ENCODE assay signal across 14 cellular contexts in genomic region chr7:137873979-137874378, GRCh38. TPM values are rescaled to one million over a fixed set of nuclear protein-coding genes. Genes with fewer than 3 reads are reported as not detected.
DNase-seq lines count a peak whose midpoint lies in the region; ATAC-seq and TF ChIP-seq lines count a peak whose summit lies in the region.
"Had no signal": no experiment of that assay in that cellular context is flagged by ENCODE, and none has a peak within 500 bp of the region (broad histone marks: within the 10 kb centered on the region; RNA-seq: fewer than 3 reads in every experiment).

No MANE protein-coding gene starts in this region.

- H2AK9ac ChIP-seq in IMR-90 (replicated peaks; ENCODE audit: low read depth, low read length, poor library complexity): no peak overlapping the region

- peak overlapping the region; percentile 67; the same call in 1 of the 2 replicates for H4K91ac ChIP-seq in IMR-90 (ENCODE audit: insufficient read depth, low read depth, low read length)

- ATAC-seq in IMR-90 (ENCODE audit: low read depth) (no peak), left lung (no peak)

- TF ChIP-seq EP300 in esophagus muscularis mucosa (IDR thresholded peaks at IDR 0.05): no peak

- peak overlapping the region; percentile 40 for H2BK5ac ChIP-seq in IMR-90 (ENCODE audit: low read depth, low read length, poor library complexity, severe bottlenecking)

- intact Hi-C loops in IMR-90 (cut with micrococcal nuclease) (no loop called here), esophagus muscularis mucosa (cut with DNase I) (no loop called here), left lung (cut with DNase I) (no loop called here)

- H3K18ac ChIP-seq in IMR-90 (ENCODE audit: low read depth, low read length): 0 out of 2 replicates have a peak overlapping the region, but pooled peaks have one; percentile 18

- H3K79me1 ChIP-seq in IMR-90 (ENCODE audit: low read depth in 1 of 2, low read length in 2 of 2): peaks cover 7 to 57% of the 10 kb centered on the region in 2 experiments

- in situ Hi-C loops in IMR-90 (cut with MboI; ENCODE audit: low sequenced_read_pairs): no loop called here

- peak overlapping the region; percentile 69 for H2BK120ac ChIP-seq in IMR-90 (ENCODE audit: low read depth, low read length)

- CTCF ChIA-PET in IMR-90 (lab: Yijun Ruan, JAX): interaction anchor here (0.7 kb wide), 1 partner anchor 218 kb away, joined by 3 read pairs; no protein-coding TSS in a partner anchor

- H2AK5ac ChIP-seq in IMR-90 (ENCODE audit: low read depth, low read length): peak overlapping the region; percentile 1; the same call in 1 of the 2 replicates

- peaks cover 36% of the 10 kb centered on the region for H3K9me1 ChIP-seq in IMR-90 (ENCODE audit: insufficient read depth, low read length)

- no peak for TF ChIP-seq POLR2A in IMR-90 (IDR thresholded peaks at IDR 0.05; ENCODE audit: low read depth, low read length)
- no peak for TF ChIP-seq POLR2A in esophagus muscularis mucosa (IDR thresholded peaks at IDR 0.05; ENCODE audit: low read depth)

- peak overlapping the region; percentile 71; the same call in 1 of the 2 replicates for H3K14ac ChIP-seq in IMR-90 (replicated peaks; ENCODE audit: low read depth, low read length)

- H3K9me3 ChIP-seq in BLaER1 treated with 17β-estradiol and CSF1 and Interleukin-3, amounts not matched to agents 10 nM and 100 nM (replicated peaks in 1 of 11): peaks cover 0 to 17% (median 7%) of the 10 kb centered on the region in 11 experiments; a peak in 15 of 22 replicates
- H3K9me3 ChIP-seq in IMR-90 (ENCODE audit: control insufficient read depth, insufficient read depth, low read length) (no peaks in the 10 kb centered on the region), esophagus muscularis mucosa (no peaks in the 10 kb centered on the region), left lung (no peaks in the 10 kb centered on the region)

- peak overlapping the region; percentile 59; the same call in 1 of the 3 replicates for H2BK15ac ChIP-seq in IMR-90 (ENCODE audit: low read depth, low read length)

- H3K27me3 ChIP-seq in BLaER1 treated with 17β-estradiol and CSF1 and Interleukin-3, amounts not matched to agents 10 nM and 100 nM: no peaks in the 10 kb centered on the region
- no peaks in the 10 kb centered on the region for H3K27me3 ChIP-seq in IMR-90 (ENCODE audit: control insufficient read depth, insufficient read depth, low read length)
- no peaks in the 10 kb centered on the region for H3K27me3 ChIP-seq in esophagus muscularis mucosa
- H3K27me3 ChIP-seq in left lung: no peaks in the 10 kb centered on the region

- dilution Hi-C loops in IMR-90 (cut with HindIII; ENCODE audit: low sequenced_read_pairs, unreplicated experiment): no loop called here

- no peak overlapping the region for H2AFZ ChIP-seq in IMR-90 (replicated peaks; ENCODE audit: low read length, poor library complexity)

- TF ChIP-seq CTCF in IMR-90 (conservative IDR thresholded peaks at IDR 0.05; ENCODE audit: low read depth, low read length): no peak
- no peak for TF ChIP-seq CTCF in esophagus muscularis mucosa (IDR thresholded peaks at IDR 0.05)
- no peak for TF ChIP-seq CTCF in left lung (IDR thresholded peaks at IDR 0.05)

- H3K23ac ChIP-seq in IMR-90 (ENCODE audit: low read depth, low read length): peak overlapping the region; percentile 33; the same call in 1 of the 2 replicates

- peaks cover 38 to 56% (median 46%) of the 10 kb centered on the region in 10 experiments for H3K4me1 ChIP-seq in BLaER1 treated with 17β-estradiol and CSF1 and Interleukin-3, amounts not matched to agents 10 nM and 100 nM
- peaks cover 13% of the 10 kb centered on the region for H3K4me1 ChIP-seq in IMR-90 (ENCODE audit: control insufficient read depth, insufficient read depth, low read length)
- peaks cover 39 to 65% (median 48%) of the 10 kb centered on the region in 4 donors for H3K4me1 ChIP-seq in esophagus muscularis mucosa
- peaks cover 0 to 4% of the 10 kb centered on the region in 2 donors for H3K4me1 ChIP-seq in left lung

- BruUV-seq in IMR-90 (replicated peaks; lab: Mats Ljungman, UMichigan): no TSS peak

- no peak overlapping the region for H3K56ac ChIP-seq in IMR-90 (ENCODE audit: extremely low read depth, insufficient read depth, low read length)

- peak overlapping the region; percentile 36 to 93 (median 83); a peak in 21 of 22 replicates for H3K27ac ChIP-seq in BLaER1 treated with 17β-estradiol and CSF1 and Interleukin-3, amounts not matched to agents 10 nM and 100 nM
- H3K27ac ChIP-seq in IMR-90 (ENCODE audit: insufficient read depth, low read length): peak overlapping the region; percentile 31; the same call in 1 of the 2 replicates
- peak overlapping the region; percentile 39 to 50 (median 44) for H3K27ac ChIP-seq in esophagus muscularis mucosa (replicated peaks in 1 of 4)
- H3K27ac ChIP-seq in skin epidermis: peak overlapping the region in 16 of 21 experiments; percentile 9 to 84 (median 60)
- H3K27ac ChIP-seq in left lung: no peak overlapping the region

- WGBS in IMR-90 (ENCODE audit: extremely low coverage in 2 of 2, insufficient read length in 1 of 2), 2 experiments: no CpG with 5 or more reads among the region's 3 CpGs
- WGBS in esophagus muscularis mucosa: 93% methylated on average over 3 of the region's 3 CpGs

- TF ChIP-seq RAD21 in IMR-90 (IDR thresholded peaks at IDR 0.05; ENCODE audit: low read length): no peak

- H3K36me3 ChIP-seq in BLaER1 treated with 17β-estradiol and CSF1 and Interleukin-3, amounts not matched to agents 10 nM and 100 nM: peaks cover 10 to 30% (median 25%) of the 10 kb centered on the region in 11 experiments; a peak in 18 of 22 replicates
- peaks cover 37% of the 10 kb centered on the region for H3K36me3 ChIP-seq in IMR-90 (ENCODE audit: control insufficient read depth, insufficient read depth, low read length)
- H3K36me3 ChIP-seq in esophagus muscularis mucosa: peaks cover 3 to 47% (median 11%) of the 10 kb centered on the region in 4 donors
- H3K36me3 ChIP-seq in left lung: peaks cover 0 to 52% of the 10 kb centered on the region in 2 donors

- peak overlapping the region; percentile 70 to 90 (median 83) for H3K4me2 ChIP-seq in BLaER1 treated with 17β-estradiol and CSF1 and Interleukin-3, amounts not matched to agents 10 nM and 100 nM
- H3K4me2 ChIP-seq in IMR-90 (ENCODE audit: low read depth, low read length): no peak overlapping the region

- H2BK20ac ChIP-seq in IMR-90 (ENCODE audit: low read depth, low read length): peak overlapping the region; percentile 67

- H4K20me1 ChIP-seq in BLaER1 treated with 17β-estradiol and CSF1 and Interleukin-3, amounts not matched to agents 10 nM and 100 nM: no peaks in the 10 kb centered on the region
- peaks cover 4% of the 10 kb centered on the region; the same call in 1 of the 2 replicates for H4K20me1 ChIP-seq in IMR-90 (ENCODE audit: insufficient read depth, low read length)

- POLR2A ChIA-PET in IMR-90 (lab: Charles Lee; ENCODE audit: unreplicated experiment): no interaction called here

- peak overlapping the region in 1 of 2 experiments; percentile 70; a peak in 2 of 4 replicates for H4K8ac ChIP-seq in IMR-90 (ENCODE audit: low read depth in 2 of 2, low read length in 2 of 2)

- H3K4ac ChIP-seq in IMR-90 (ENCODE audit: low read depth, low read length): peak overlapping the region; percentile 71

- peak overlapping the region; percentile 20 to 81 (median 64); a peak in 19 of 22 replicates for H3K9ac ChIP-seq in BLaER1 treated with 17β-estradiol and CSF1 and Interleukin-3, amounts not matched to agents 10 nM and 100 nM
- no peak overlapping the region for H3K9ac ChIP-seq in IMR-90 (ENCODE audit: low read depth, low read length)

- DNase-seq in IMR-90 (no peak), esophagus muscularis mucosa (ENCODE audit: extremely low spot score) (no peak), left lung (no peak), kidney tubule cell (ENCODE audit: low spot score) (no peak), NOMO-1 (lab: John Stamatoyannopoulos, UW; ENCODE audit: unreplicated experiment in 2 of 2) (no peak)
- DNase-seq in stimulated activated CD4-positive, alpha-beta T cell treated with anti-CD3 and anti-CD28 coated beads, Interleukin-4, amount 100 ng/mL, for 1 hour: no peak
- DNase-seq: C1 segment of cervical spinal cord, GF-D8, Kasumi-1, mesendoderm, NCI-H1436 treated with DMSO at 0.1 percent for 48 hours, SHP77 treated with DMSO at 0.1 percent for 48 hours had no signal

- no peak overlapping the region for H3K4me3 ChIP-seq in BLaER1 treated with 17β-estradiol and CSF1 and Interleukin-3, amounts not matched to agents 10 nM and 100 nM
- no peak overlapping the region for H3K4me3 ChIP-seq in IMR-90 (ENCODE audit: insufficient read depth, low read depth, low read length)
- no peak overlapping the region for H3K4me3 ChIP-seq in esophagus muscularis mucosa
- H3K4me3 ChIP-seq in skin epidermis: no peak overlapping the region
- no peak overlapping the region for H3K4me3 ChIP-seq in left lung

- no peak overlapping the region for H4K5ac ChIP-seq in IMR-90 (ENCODE audit: low read depth, low read length)

TF ChIP-seq in IMR-90, 13 proteins besides CTCF, POLR2A, EP300 and RAD21 (continues in another document):
- TF ChIP-seq RCOR1 (IDR thresholded peaks at IDR 0.05; ENCODE audit: insufficient replicate concordance, low read length) (no peak), MXI1 (IDR thresholded peaks at IDR 0.05; ENCODE audit: borderline replicate concordance, low read depth, low read length) (no peak), MAFK (IDR thresholded peaks at IDR 0.05; ENCODE audit: low read depth, low read length) (no peak), NFE2L2 (IDR thresholded peaks at IDR 0.05; ENCODE audit: low read depth, low read length) (no peak), USF2 (IDR thresholded peaks at IDR 0.05; ENCODE audit: low read depth, low read length) (no peak), FOS (IDR thresholded peaks at IDR 0.05; ENCODE audit: low read depth, low read length) (no peak), CHD1 (IDR thresholded peaks at IDR 0.05; ENCODE audit: low read depth, low read length) (no peak), MAZ (IDR thresholded peaks at IDR 0.05; ENCODE audit: borderline replicate concordance, low read depth, low read length) (no peak), BHLHE40 (IDR thresholded peaks at IDR 0.05; ENCODE audit: low read depth, low read length) (no peak)

RNA-seq across cellular contexts. Expression of gene DGKI, which starts 27.2 kb away (rescaled TPM):
- total RNA-seq in IMR-90 (2012; rRNA removed) (15.3 and 15.8 TPM in 2 replicates), esophagus muscularis mucosa (1 to 10 TPM in 3 of 4 donors, under 1 TPM in 1; 0.66 to 2.9 (median 1.7) TPM), left lung (1 to 10 TPM in 1 of 2 donors, under 1 TPM in 1; 0.68 to 1.4 TPM)
- polyA plus RNA-seq in IMR-90 (2012; rRNA removed): 3.8 and 3.9 TPM in 2 replicates
- polyA plus RNA-seq in IMR-90 (2012; cell fraction: cytosol; rRNA removed): 1.8 and 2.6 TPM in 2 replicates
- polyA plus RNA-seq in IMR-90 (2012; cell fraction: nucleus; rRNA removed; ENCODE audit: low replicate concordance): 6.1 and 19.7 TPM in 2 replicates

Comparison
In these comparisons a context has a peak if more than half of its experiments do, and no peak if none do; other contexts are left out.
1. H3K27ac ChIP-seq: peak in BLaER1 treated with 17β-estradiol and CSF1 and Interleukin-3, amounts not matched to agents 10 nM and 100 nM (11 of 11), IMR-90 (single experiment), esophagus muscularis mucosa (4 of 4) and skin epidermis (16 of 21); none in left lung (0 of 2).